ENCODE assay signal across 31 cellular contexts in genomic region chr3:193798097-193798496, GRCh38.
"Had no signal": no experiment of that assay in that cellular context is flagged by ENCODE, and none has a peak within 500 bp of the region (broad histone marks: within the 10 kb centered on the region; RNA-seq: fewer than 3 reads in every experiment).

No MANE protein-coding gene starts in this region.

- H3K4me1 Mint-ChIP-seq: activated CD4-positive, alpha-beta memory T cell treated with anti-CD3 and anti-CD28 coated beads, Interleukin-2, amount 10 ng/mL, durations not matched to agents 7 days and 5 days; activated CD8-positive, alpha-beta memory T cell treated with anti-CD3 and anti-CD28 coated beads, Interleukin-2, amount 10 ng/mL, durations not matched to agents 7 days and 5 days; activated naive CD4-positive, alpha-beta T cell treated with anti-CD3 and anti-CD28 coated beads, Interleukin-2, amount 10 ng/mL, durations not matched to agents 7 days and 5 days; activated naive CD8-positive, alpha-beta T cell treated with anti-CD3 and anti-CD28 coated beads, Interleukin-2, amount 50 U/mL, for 24 hours had no signal

- H3K27ac Mint-ChIP-seq: activated CD4-positive, alpha-beta memory T cell treated with anti-CD3 and anti-CD28 coated beads, Interleukin-2, amount 10 ng/mL, durations not matched to agents 7 days and 5 days; activated CD8-positive, alpha-beta memory T cell treated with anti-CD3 and anti-CD28 coated beads, Interleukin-2, amount 10 ng/mL, durations not matched to agents 7 days and 5 days; activated naive CD4-positive, alpha-beta T cell treated with anti-CD3 and anti-CD28 coated beads, Interleukin-2, amount 10 ng/mL, durations not matched to agents 7 days and 5 days; activated naive CD8-positive, alpha-beta T cell; activated naive CD8-positive, alpha-beta T cell treated with anti-CD3 and anti-CD28 coated beads, Interleukin-2, amount 50 U/mL, for 24 hours had no signal

- H3K4me3 Mint-ChIP-seq: activated CD4-positive, alpha-beta memory T cell treated with anti-CD3 and anti-CD28 coated beads, Interleukin-2, amount 10 ng/mL, durations not matched to agents 7 days and 5 days; activated CD8-positive, alpha-beta memory T cell treated with anti-CD3 and anti-CD28 coated beads, Interleukin-2, amount 10 ng/mL, durations not matched to agents 7 days and 5 days; activated naive CD4-positive, alpha-beta T cell treated with anti-CD3 and anti-CD28 coated beads, Interleukin-2, amount 10 ng/mL, durations not matched to agents 7 days and 5 days; activated naive CD8-positive, alpha-beta T cell; activated naive CD8-positive, alpha-beta T cell treated with anti-CD3 and anti-CD28 coated beads, Interleukin-2, amount 50 U/mL, for 24 hours had no signal

- H3K27me3 Mint-ChIP-seq: activated naive CD8-positive, alpha-beta T cell had no signal

- DNase-seq: activated CD4-positive, alpha-beta memory T cell treated with anti-CD3 and anti-CD28 coated beads, Interleukin-2, amount 10 ng/mL, durations not matched to agents 7 days and 5 days; activated CD4-positive, alpha-beta T cell treated with anti-CD3 and anti-CD28 coated beads for 1 hour; activated CD4-positive, alpha-beta T cell treated with anti-CD3 and anti-CD28 coated beads for 48 hours; activated CD4-positive, CD25-positive, alpha-beta regulatory T cell; activated CD8-positive, alpha-beta memory T cell treated with anti-CD3 and anti-CD28 coated beads for 24 hours; activated CD8-positive, alpha-beta memory T cell treated with anti-CD3 and anti-CD28 coated beads, Interleukin-2, amount 10 ng/mL, durations not matched to agents 7 days and 5 days; activated CD8-positive, alpha-beta memory T cell treated with anti-CD3 and anti-CD28 coated beads, Interleukin-2, amount 50 U/mL, for 48 hours; activated effector memory CD4-positive, alpha-beta T cell treated with Interleukin-2 at 50 U/mL for 16 hours; activated naive CD4-positive, alpha-beta T cell treated with anti-CD3 and anti-CD28 coated beads, Interleukin-2, amount 10 ng/mL, durations not matched to agents 7 days and 5 days; activated naive CD8-positive, alpha-beta T cell treated with anti-CD3 and anti-CD28 coated beads, Interleukin-2, amount 50 U/mL, for 24 hours; activated T-cell treated with anti-CD3 and anti-CD28 coated beads, Interleukin-2, amount 50 U/mL, for 48 hours; anterior cingulate cortex; Karpas-422; KBM-7; MG63; NCI-H1048; NCI-H1436 treated with DMSO at 0.1 percent for 48 hours; NCI-H1694 treated with DMSO at 0.1 percent for 48 hours; NCI-H2029; NCI-H345; NCI-H526; NCI-H748 treated with DMSO at 0.1 percent for 48 hours; PC-9; SHP77; SJCRH30; T1000; WERI-Rb-1 had no signal

- H3K9me3 Mint-ChIP-seq: activated CD4-positive, alpha-beta memory T cell treated with anti-CD3 and anti-CD28 coated beads, Interleukin-2, amount 10 ng/mL, durations not matched to agents 7 days and 5 days; activated naive CD4-positive, alpha-beta T cell treated with anti-CD3 and anti-CD28 coated beads, Interleukin-2, amount 10 ng/mL, durations not matched to agents 7 days and 5 days; activated naive CD8-positive, alpha-beta T cell treated with anti-CD3 and anti-CD28 coated beads, Interleukin-2, amount 50 U/mL, for 24 hours had no signal

- H3K27me3 ChIP-seq: cardiac muscle cell, MG63, SJCRH30 had no signal

- H3K36me3 Mint-ChIP-seq: activated CD8-positive, alpha-beta memory T cell treated with anti-CD3 and anti-CD28 coated beads, Interleukin-2, amount 10 ng/mL, durations not matched to agents 7 days and 5 days; activated naive CD4-positive, alpha-beta T cell treated with anti-CD3 and anti-CD28 coated beads, Interleukin-2, amount 10 ng/mL, durations not matched to agents 7 days and 5 days; activated naive CD8-positive, alpha-beta T cell had no signal

- H3K4me3 ChIP-seq: cardiac muscle cell, MG63, PC-9, SJCRH30, SK-N-MC had no signal

- H3K36me3 ChIP-seq: cardiac muscle cell, MG63, SJCRH30, WERI-Rb-1 had no signal

- ATAC-seq: activated CD8-positive, alpha-beta memory T cell treated with anti-CD3 and anti-CD28 coated beads, Interleukin-2, amount 10 ng/mL, durations not matched to agents 7 days and 5 days; activated naive CD8-positive, alpha-beta T cell treated with anti-CD3 and anti-CD28 coated beads, Interleukin-2, amount 50 U/mL, for 24 hours had no signal

- H2AFZ ChIP-seq: PC-9 had no signal

- H3K9me3 ChIP-seq: MG63, SJCRH30 had no signal

- H3K27ac ChIP-seq: cardiac muscle cell, PC-9, RWPE1, SJCRH30, SK-N-MC, WERI-Rb-1 had no signal

- H3K4me2 ChIP-seq: PC-9 had no signal
